ENCODE assay signal across 23 cellular contexts in genomic region chr6:9896806-9897205, GRCh38.
"Had no signal": no experiment of that assay in that cellular context is flagged by ENCODE, and none has a peak within 500 bp of the region (broad histone marks: within the 10 kb centered on the region; RNA-seq: fewer than 3 reads in every experiment).

No MANE protein-coding gene starts in this region.

- FAIRE-seq: endometrium, urothelium cell line had no signal

- H3K4me3 ChIP-seq: body of pancreas, colonic mucosa, gastroesophageal sphincter, heart left ventricle, left ventricle myocardium inferior, spleen, tibial artery had no signal

- H3K36me3 ChIP-seq: colonic mucosa, gastroesophageal sphincter, heart left ventricle, left ventricle myocardium inferior, spleen, tibial artery had no signal

- DNase-seq: activated CD4-positive, alpha-beta memory T cell treated with anti-CD3 and anti-CD28 coated beads, Interleukin-2, amount 10 ng/mL, durations not matched to agents 7 days and 5 days; activated CD4-positive, alpha-beta T cell treated with anti-CD3 and anti-CD28 coated beads for 48 hours; activated CD4-positive, CD25-positive, alpha-beta regulatory T cell; activated naive CD4-positive, alpha-beta T cell; activated naive CD8-positive, alpha-beta T cell treated with anti-CD3 and anti-CD28 coated beads, Interleukin-2, amount 10 ng/mL, durations not matched to agents 7 days and 5 days; activated T-cell treated with anti-CD3 and anti-CD28 coated beads, Interleukin-2, amount 50 U/mL, for 1 hour; body of pancreas; colonic mucosa; heart left ventricle; kidney glomerular epithelial cell; left ventricle myocardium inferior; occipital lobe; posterior cingulate gyrus; retina; spleen; stimulated activated naive CD8-positive, alpha-beta T cell treated with anti-CD3 and anti-CD28 coated beads, Interleukin-15, Interleukin-2, amounts not matched to agents 100 U/mL and 50 U/mL, for 24 hours; substantia nigra; tibial artery had no signal

- ATAC-seq: activated T-helper 17 cell treated with anti-CD3 and anti-CD28 coated beads, Interleukin-2, amount 50 U/mL, for 72 hours; body of pancreas; esophagus mucosa; gastroesophageal sphincter; heart left ventricle; stimulated activated naive CD8-positive, alpha-beta T cell treated with anti-CD3 and anti-CD28 coated beads, Interleukin-15, Interleukin-2, amounts not matched to agents 100 U/mL and 50 U/mL, for 24 hours had no signal

- H3K27me3 ChIP-seq: body of pancreas, colonic mucosa, gastroesophageal sphincter, heart left ventricle, spleen, tibial artery had no signal
